Comparison of ENCODE assay signal across 2 cellular contexts in the genomic region with DNA sequence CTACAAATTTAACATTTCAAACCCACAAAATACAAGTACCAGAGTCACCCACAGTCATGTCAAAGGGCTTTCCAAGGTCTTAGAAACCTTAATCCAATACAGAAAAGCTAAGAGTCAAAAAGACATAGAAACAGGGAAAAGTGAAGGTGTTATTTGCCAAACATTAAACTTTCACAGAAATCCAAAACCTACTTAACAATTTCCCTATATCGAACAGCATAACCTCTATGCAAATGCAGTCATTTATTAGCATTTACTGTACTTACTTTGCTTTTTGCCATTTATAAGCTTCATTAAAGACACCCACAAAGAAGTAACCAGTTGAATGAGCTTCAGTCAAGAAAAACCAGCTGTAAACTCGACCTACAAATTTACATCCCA.
TF ChIP-seq lines count a peak whose summit lies in the region.

No MANE protein-coding gene starts in this region.

TF ChIP-seq in GM12878, 131 proteins besides CTCF, POLR2A, EP300 and RAD21 (continued from another document and continues in another):
- TF ChIP-seq, protein P1, sequence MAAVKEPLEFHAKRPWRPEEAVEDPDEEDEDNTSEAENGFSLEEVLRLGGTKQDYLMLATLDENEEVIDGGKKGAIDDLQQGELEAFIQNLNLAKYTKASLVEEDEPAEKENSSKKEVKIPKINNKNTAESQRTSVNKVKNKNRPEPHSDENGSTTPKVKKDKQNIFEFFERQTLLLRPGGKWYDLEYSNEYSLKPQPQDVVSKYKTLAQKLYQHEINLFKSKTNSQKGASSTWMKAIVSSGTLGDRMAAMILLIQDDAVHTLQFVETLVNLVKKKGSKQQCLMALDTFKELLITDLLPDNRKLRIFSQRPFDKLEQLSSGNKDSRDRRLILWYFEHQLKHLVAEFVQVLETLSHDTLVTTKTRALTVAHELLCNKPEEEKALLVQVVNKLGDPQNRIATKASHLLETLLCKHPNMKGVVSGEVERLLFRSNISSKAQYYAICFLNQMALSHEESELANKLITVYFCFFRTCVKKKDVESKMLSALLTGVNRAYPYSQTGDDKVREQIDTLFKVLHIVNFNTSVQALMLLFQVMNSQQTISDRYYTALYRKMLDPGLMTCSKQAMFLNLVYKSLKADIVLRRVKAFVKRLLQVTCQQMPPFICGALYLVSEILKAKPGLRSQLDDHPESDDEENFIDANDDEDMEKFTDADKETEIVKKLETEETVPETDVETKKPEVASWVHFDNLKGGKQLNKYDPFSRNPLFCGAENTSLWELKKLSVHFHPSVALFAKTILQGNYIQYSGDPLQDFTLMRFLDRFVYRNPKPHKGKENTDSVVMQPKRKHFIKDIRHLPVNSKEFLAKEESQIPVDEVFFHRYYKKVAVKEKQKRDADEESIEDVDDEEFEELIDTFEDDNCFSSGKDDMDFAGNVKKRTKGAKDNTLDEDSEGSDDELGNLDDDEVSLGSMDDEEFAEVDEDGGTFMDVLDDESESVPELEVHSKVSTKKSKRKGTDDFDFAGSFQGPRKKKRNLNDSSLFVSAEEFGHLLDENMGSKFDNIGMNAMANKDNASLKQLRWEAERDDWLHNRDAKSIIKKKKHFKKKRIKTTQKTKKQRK (IDR thresholded peaks at IDR 0.05; ENCODE audit: low read depth, low read length) = no peak
- TF ChIP-seq, protein P2, sequence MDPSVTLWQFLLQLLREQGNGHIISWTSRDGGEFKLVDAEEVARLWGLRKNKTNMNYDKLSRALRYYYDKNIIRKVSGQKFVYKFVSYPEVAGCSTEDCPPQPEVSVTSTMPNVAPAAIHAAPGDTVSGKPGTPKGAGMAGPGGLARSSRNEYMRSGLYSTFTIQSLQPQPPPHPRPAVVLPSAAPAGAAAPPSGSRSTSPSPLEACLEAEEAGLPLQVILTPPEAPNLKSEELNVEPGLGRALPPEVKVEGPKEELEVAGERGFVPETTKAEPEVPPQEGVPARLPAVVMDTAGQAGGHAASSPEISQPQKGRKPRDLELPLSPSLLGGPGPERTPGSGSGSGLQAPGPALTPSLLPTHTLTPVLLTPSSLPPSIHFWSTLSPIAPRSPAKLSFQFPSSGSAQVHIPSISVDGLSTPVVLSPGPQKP (IDR thresholded peaks at IDR 0.05; ENCODE audit: low read depth, low read length) = no peak
- TF ChIP-seq RELA (IDR thresholded peaks at IDR 0.05; ENCODE audit: borderline replicate concordance, partially characterized antibody) (no peak), HCFC1 (IDR thresholded peaks at IDR 0.05; ENCODE audit: low read length) (no peak), ASH2L (IDR thresholded peaks at IDR 0.05; ENCODE audit: borderline replicate concordance, low read depth) (no peak), ZSCAN29 (IDR thresholded peaks at IDR 0.05) (no peak), ESRRA (IDR thresholded peaks at IDR 0.05; ENCODE audit: low read length) (no peak), SPI1 (IDR thresholded peaks at IDR 0.05; ENCODE audit: borderline replicate concordance, insufficient read depth, low read depth, low read length) (no peak)
- TF ChIP-seq, protein P3, sequence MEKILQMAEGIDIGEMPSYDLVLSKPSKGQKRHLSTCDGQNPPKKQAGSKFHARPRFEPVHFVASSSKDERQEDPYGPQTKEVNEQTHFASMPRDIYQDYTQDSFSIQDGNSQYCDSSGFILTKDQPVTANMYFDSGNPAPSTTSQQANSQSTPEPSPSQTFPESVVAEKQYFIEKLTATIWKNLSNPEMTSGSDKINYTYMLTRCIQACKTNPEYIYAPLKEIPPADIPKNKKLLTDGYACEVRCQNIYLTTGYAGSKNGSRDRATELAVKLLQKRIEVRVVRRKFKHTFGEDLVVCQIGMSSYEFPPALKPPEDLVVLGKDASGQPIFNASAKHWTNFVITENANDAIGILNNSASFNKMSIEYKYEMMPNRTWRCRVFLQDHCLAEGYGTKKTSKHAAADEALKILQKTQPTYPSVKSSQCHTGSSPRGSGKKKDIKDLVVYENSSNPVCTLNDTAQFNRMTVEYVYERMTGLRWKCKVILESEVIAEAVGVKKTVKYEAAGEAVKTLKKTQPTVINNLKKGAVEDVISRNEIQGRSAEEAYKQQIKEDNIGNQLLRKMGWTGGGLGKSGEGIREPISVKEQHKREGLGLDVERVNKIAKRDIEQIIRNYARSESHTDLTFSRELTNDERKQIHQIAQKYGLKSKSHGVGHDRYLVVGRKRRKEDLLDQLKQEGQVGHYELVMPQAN (conservative IDR thresholded peaks at IDR 0.05) = peak; percentile 5; the same call in 1 of the 2 replicates
- TF ChIP-seq, protein P4, sequence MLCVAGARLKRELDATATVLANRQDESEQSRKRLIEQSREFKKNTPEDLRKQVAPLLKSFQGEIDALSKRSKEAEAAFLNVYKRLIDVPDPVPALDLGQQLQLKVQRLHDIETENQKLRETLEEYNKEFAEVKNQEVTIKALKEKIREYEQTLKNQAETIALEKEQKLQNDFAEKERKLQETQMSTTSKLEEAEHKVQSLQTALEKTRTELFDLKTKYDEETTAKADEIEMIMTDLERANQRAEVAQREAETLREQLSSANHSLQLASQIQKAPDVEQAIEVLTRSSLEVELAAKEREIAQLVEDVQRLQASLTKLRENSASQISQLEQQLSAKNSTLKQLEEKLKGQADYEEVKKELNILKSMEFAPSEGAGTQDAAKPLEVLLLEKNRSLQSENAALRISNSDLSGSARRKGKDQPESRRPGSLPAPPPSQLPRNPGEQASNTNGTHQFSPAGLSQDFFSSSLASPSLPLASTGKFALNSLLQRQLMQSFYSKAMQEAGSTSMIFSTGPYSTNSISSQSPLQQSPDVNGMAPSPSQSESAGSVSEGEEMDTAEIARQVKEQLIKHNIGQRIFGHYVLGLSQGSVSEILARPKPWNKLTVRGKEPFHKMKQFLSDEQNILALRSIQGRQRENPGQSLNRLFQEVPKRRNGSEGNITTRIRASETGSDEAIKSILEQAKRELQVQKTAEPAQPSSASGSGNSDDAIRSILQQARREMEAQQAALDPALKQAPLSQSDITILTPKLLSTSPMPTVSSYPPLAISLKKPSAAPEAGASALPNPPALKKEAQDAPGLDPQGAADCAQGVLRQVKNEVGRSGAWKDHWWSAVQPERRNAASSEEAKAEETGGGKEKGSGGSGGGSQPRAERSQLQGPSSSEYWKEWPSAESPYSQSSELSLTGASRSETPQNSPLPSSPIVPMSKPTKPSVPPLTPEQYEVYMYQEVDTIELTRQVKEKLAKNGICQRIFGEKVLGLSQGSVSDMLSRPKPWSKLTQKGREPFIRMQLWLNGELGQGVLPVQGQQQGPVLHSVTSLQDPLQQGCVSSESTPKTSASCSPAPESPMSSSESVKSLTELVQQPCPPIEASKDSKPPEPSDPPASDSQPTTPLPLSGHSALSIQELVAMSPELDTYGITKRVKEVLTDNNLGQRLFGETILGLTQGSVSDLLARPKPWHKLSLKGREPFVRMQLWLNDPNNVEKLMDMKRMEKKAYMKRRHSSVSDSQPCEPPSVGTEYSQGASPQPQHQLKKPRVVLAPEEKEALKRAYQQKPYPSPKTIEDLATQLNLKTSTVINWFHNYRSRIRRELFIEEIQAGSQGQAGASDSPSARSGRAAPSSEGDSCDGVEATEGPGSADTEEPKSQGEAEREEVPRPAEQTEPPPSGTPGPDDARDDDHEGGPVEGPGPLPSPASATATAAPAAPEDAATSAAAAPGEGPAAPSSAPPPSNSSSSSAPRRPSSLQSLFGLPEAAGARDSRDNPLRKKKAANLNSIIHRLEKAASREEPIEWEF (IDR thresholded peaks at IDR 0.05; ENCODE audit: insufficient replicate concordance, low read depth, low read length) = peak; percentile 34
- TF ChIP-seq, protein P5, sequence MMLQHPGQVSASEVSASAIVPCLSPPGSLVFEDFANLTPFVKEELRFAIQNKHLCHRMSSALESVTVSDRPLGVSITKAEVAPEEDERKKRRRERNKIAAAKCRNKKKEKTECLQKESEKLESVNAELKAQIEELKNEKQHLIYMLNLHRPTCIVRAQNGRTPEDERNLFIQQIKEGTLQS (IDR thresholded peaks at IDR 0.05; ENCODE audit: borderline replicate concordance, extremely low read depth, low read depth, low read length) = no peak

TF ChIP-seq in liver, 16 proteins besides CTCF, POLR2A, EP300 and RAD21 (continued from another document):
- TF ChIP-seq, protein P6, sequence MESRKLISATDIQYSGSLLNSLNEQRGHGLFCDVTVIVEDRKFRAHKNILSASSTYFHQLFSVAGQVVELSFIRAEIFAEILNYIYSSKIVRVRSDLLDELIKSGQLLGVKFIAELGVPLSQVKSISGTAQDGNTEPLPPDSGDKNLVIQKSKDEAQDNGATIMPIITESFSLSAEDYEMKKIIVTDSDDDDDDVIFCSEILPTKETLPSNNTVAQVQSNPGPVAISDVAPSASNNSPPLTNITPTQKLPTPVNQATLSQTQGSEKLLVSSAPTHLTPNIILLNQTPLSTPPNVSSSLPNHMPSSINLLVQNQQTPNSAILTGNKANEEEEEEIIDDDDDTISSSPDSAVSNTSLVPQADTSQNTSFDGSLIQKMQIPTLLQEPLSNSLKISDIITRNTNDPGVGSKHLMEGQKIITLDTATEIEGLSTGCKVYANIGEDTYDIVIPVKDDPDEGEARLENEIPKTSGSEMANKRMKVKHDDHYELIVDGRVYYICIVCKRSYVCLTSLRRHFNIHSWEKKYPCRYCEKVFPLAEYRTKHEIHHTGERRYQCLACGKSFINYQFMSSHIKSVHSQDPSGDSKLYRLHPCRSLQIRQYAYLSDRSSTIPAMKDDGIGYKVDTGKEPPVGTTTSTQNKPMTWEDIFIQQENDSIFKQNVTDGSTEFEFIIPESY (IDR thresholded peaks at IDR 0.05) = no peak
- TF ChIP-seq GABPA (IDR thresholded peaks at IDR 0.05 in 1 of 2, conservative IDR thresholded peaks at IDR 0.05 in 1 of 2) = no peak
- no peak for TF ChIP-seq FOXA1 (IDR thresholded peaks at IDR 0.05)
- TF ChIP-seq NR2F2 (IDR thresholded peaks at IDR 0.05) = no peak
- TF ChIP-seq, protein P5 (IDR thresholded peaks at IDR 0.05) = no peak
- TF ChIP-seq FOXA2 (IDR thresholded peaks at IDR 0.05) = no peak
- no peak for TF ChIP-seq TAF1 (conservative IDR thresholded peaks at IDR 0.05)
- TF ChIP-seq, protein P7, sequence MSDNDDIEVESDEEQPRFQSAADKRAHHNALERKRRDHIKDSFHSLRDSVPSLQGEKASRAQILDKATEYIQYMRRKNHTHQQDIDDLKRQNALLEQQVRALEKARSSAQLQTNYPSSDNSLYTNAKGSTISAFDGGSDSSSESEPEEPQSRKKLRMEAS (IDR thresholded peaks at IDR 0.05) = no peak
- no peak for TF ChIP-seq EGR1 (IDR thresholded peaks at IDR 0.05; ENCODE audit: low read depth in 2 of 2)
- TF ChIP-seq, protein P8, sequence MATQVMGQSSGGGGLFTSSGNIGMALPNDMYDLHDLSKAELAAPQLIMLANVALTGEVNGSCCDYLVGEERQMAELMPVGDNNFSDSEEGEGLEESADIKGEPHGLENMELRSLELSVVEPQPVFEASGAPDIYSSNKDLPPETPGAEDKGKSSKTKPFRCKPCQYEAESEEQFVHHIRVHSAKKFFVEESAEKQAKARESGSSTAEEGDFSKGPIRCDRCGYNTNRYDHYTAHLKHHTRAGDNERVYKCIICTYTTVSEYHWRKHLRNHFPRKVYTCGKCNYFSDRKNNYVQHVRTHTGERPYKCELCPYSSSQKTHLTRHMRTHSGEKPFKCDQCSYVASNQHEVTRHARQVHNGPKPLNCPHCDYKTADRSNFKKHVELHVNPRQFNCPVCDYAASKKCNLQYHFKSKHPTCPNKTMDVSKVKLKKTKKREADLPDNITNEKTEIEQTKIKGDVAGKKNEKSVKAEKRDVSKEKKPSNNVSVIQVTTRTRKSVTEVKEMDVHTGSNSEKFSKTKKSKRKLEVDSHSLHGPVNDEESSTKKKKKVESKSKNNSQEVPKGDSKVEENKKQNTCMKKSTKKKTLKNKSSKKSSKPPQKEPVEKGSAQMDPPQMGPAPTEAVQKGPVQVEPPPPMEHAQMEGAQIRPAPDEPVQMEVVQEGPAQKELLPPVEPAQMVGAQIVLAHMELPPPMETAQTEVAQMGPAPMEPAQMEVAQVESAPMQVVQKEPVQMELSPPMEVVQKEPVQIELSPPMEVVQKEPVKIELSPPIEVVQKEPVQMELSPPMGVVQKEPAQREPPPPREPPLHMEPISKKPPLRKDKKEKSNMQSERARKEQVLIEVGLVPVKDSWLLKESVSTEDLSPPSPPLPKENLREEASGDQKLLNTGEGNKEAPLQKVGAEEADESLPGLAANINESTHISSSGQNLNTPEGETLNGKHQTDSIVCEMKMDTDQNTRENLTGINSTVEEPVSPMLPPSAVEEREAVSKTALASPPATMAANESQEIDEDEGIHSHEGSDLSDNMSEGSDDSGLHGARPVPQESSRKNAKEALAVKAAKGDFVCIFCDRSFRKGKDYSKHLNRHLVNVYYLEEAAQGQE (IDR thresholded peaks at IDR 0.05) = no peak
TF ChIP-seq in liver: peak in this region for 0.
